In the genomic region with DNA sequence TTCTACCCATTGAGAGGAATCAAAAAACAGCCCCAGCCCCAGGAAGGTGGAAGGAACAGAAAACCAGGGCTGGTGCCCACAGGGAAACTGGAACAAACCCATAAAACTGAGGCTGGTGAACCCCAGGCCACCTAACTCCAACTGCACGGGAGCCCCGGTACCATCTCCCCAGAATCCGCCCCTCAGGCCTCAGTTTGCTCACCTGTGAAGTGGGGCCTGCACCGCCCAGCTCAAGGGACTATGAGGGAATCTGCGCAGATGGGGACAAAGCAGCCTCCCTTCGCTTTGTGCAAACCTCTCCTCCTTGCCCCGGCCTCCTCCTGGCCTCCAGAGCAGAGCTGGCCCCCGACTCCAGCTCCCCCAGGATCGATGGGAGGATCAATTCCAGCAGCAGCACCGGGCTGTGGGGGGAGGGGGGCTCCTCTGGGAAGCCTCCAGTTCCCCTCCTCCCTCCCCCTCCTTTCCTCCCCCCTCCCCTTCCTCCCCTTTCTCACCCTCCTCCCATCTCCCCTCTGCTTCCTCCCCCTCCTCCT, we compare ENCODE assay signal across 35 cellular contexts. TPM values are rescaled to one million over a fixed set of nuclear protein-coding genes. Genes with fewer than 3 reads are reported as not detected.
"Had no signal": no experiment of that assay in that cellular context is flagged by ENCODE, and none has a peak within 500 bp of the region (broad histone marks: within the 10 kb centered on the region; RNA-seq: fewer than 3 reads in every experiment).

No MANE protein-coding gene starts in this region.

- H3K9me3 Mint-ChIP-seq: natural killer cell, type B pancreatic cell had no signal

- H3K36me3 ChIP-seq: neural progenitor cell, neutrophil, pancreas, prostate gland, spleen, suprapubic skin, tibial artery, transverse colon, upper lobe of right lung, uterus had no signal

- H3K27ac ChIP-seq: neural progenitor cell, neutrophil, pancreas, prostate gland, skin epidermis, spleen, suprapubic skin, testis, tibial artery, transverse colon, upper lobe of right lung, uterus had no signal

- ATAC-seq: naive thymus-derived CD4-positive, alpha-beta T cell; natural killer cell; pancreas; right cardiac atrium; sciatic nerve; stimulated activated memory B cell treated with anti-CD40 and anti-IgM and Interleukin-4, amounts not matched to agents 10 μg/mL and 1 μg/mL and 100 μg/mL, for 72 hours; stimulated activated naive CD8-positive, alpha-beta T cell treated with anti-CD3 and anti-CD28 coated beads, Interleukin-15, amount 100 ng/mL, for 72 hours; stimulated activated naive CD8-positive, alpha-beta T cell treated with anti-CD3 and anti-CD28 coated beads, Interleukin-15, Interleukin-2, amounts not matched to agents 100 U/mL and 50 U/mL, for 24 hours; upper lobe of right lung had no signal

- H2AFZ ChIP-seq: neural progenitor cell had no signal

- H3K4me2 ChIP-seq: smooth muscle cell had no signal

- H3K27me3 ChIP-seq: testis had no signal

- FAIRE-seq: pancreas had no signal

- H3K4me1 ChIP-seq: prostate gland, testis had no signal

- H3K9ac ChIP-seq: neural progenitor cell had no signal

- H3K4me1 Mint-ChIP-seq: nephron had no signal

- H3K36me3 Mint-ChIP-seq: naive thymus-derived CD4-positive, alpha-beta T cell; natural killer cell; neural progenitor cell; stimulated activated memory B cell treated with anti-CD40 and anti-IgM and Interleukin-4, amounts not matched to agents 10 μg/mL and 1 μg/mL and 100 μg/mL, for 72 hours; type B pancreatic cell had no signal

- H3K4me3 Mint-ChIP-seq: naive thymus-derived CD4-positive, alpha-beta T cell; natural killer cell; nephron; neural progenitor cell; stimulated activated memory B cell treated with anti-CD40 and anti-IgM and Interleukin-4, amounts not matched to agents 10 μg/mL and 1 μg/mL and 100 μg/mL, for 72 hours; stimulated activated naive CD8-positive, alpha-beta T cell treated with anti-CD3 and anti-CD28 coated beads, Interleukin-15, amount 100 ng/mL, for 72 hours; type B pancreatic cell had no signal

- H3K27ac Mint-ChIP-seq: naive thymus-derived CD4-positive, alpha-beta T cell; natural killer cell; nephron; neural progenitor cell; stimulated activated memory B cell treated with anti-CD40 and anti-IgM and Interleukin-4, amounts not matched to agents 10 μg/mL and 1 μg/mL and 100 μg/mL, for 72 hours; type B pancreatic cell had no signal

- DNase-seq: naive thymus-derived CD4-positive, alpha-beta T cell; natural killer cell; nucleus accumbens; pancreas; right cardiac atrium; spleen; stimulated activated CD4-positive, alpha-beta T cell treated with anti-CD3 and anti-CD28 coated beads, Interleukin-12 subunit alpha, Interleukin-12 subunit beta, amount 100 ng/mL, for 4 hours; stimulated activated CD4-positive, alpha-beta T cell treated with anti-CD3 and anti-CD28 coated beads, Interleukin-1b, Interleukin-23, amount 100 ng/mL, for 48 hours; stimulated activated CD4-positive, alpha-beta T cell treated with anti-CD3 and anti-CD28 coated beads, Interleukin-4, amount 100 ng/mL, for 1 hour; stimulated activated CD4-positive, alpha-beta T cell treated with anti-CD3 and anti-CD28 coated beads, Interleukin-4, amount 100 ng/mL, for 4 hours; stimulated activated CD8-positive, alpha-beta memory T cell treated with anti-CD3 and anti-CD28 coated beads, Interleukin-4, amount 100 ng/mL, for 48 hours; stimulated activated naive CD4-positive, alpha-beta T cell; stimulated activated naive CD8-positive, alpha-beta T cell treated with anti-CD3 and anti-CD28 coated beads, Interleukin-15, amount 100 ng/mL, for 72 hours; stimulated activated naive CD8-positive, alpha-beta T cell treated with anti-CD3 and anti-CD28 coated beads, Interleukin-15, Interleukin-2, amounts not matched to agents 100 U/mL and 50 U/mL, for 24 hours; substantia nigra; testis; tibial artery; transverse colon; upper lobe of right lung; uterus had no signal

- H3K4me3 ChIP-seq: neural progenitor cell, pancreas, prostate gland, skin epidermis, smooth muscle cell, spleen, suprapubic skin, testis, tibial artery, transverse colon, upper lobe of right lung, uterus had no signal

- H3K9me3 ChIP-seq: neutrophil, pancreas, prostate gland, suprapubic skin, testis, transverse colon, upper lobe of right lung, uterus had no signal

RNA-seq across cellular contexts. Expression of gene ONECUT3, which starts 9.1 kb away (rescaled TPM):
- total RNA-seq: naive thymus-derived CD4-positive, alpha-beta T cell; natural killer cell; omental fat pad; osteocyte; posterior vena cava; prostate gland; pulmonary artery endothelial cell; right cardiac atrium; sciatic nerve; smooth muscle cell; spleen; suprapubic skin; transverse colon; upper lobe of right lung; urinary bladder; uterus had no signal
- polyA plus RNA-seq: naive thymus-derived CD4-positive, alpha-beta T cell; pancreas; right cardiac atrium; smooth muscle cell; spleen; urinary bladder had no signal
